ENCODE assay signal across 20 cellular contexts in the genomic region with DNA sequence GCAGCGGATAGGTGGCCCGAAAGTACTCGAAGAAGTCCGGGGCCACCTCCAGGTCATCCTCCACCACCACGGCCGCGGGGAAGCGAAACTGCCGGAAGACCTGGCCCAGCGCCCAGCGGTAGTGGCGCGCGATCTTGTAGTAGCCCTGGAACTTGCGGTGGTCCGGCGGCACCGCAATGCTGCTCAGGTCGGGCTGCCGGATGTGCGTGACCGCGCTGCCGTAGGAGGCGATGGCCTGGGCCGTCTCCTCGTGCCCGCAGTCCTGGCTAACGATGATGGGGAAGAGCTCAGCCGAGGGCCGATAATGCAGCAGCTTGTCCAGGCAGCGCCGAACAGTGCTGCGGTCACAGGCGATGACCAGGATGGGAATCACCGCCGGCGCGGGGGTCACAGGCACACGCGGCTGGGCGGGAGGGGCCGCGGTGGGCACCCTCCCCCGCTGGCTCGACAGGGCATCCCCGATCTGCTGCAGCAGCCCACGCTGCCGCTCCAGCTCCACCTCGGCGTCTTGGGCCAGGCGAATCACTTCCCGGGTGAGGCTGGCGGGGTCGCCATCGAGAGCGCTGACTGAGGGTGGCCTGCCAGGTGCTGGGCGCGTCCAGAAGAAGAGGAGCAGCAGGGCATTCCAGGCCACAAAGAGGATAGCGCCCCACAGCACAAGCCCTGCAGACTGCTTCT. TPM values are rescaled to one million over a fixed set of nuclear protein-coding genes. Genes with fewer than 3 reads are reported as not detected.
DNase-seq lines count a peak whose midpoint lies in the region; ATAC-seq, FAIRE-seq and TF ChIP-seq lines count a peak whose summit lies in the region.
"Had no signal": no experiment of that assay in that cellular context is flagged by ENCODE, and none has a peak within 500 bp of the region (broad histone marks: within the 10 kb centered on the region; RNA-seq: fewer than 3 reads in every experiment).

No MANE protein-coding gene starts in this region.

- intact Hi-C loops in HepG2 (cut with micrococcal nuclease; ENCODE audit: unreplicated experiment) (no loop called here), spleen (cut with DNase I; ENCODE audit: low total_unique reads) (no loop called here)

- POLR2A ChIA-PET in HepG2 (lab: Yijun Ruan, JAX), result no interaction called here

- H3K4me3 ChIP-seq in HepG2 (replicated peaks in 1 of 3; ENCODE audit: insufficient read depth in 1 of 3, low read depth in 2 of 3, low read length in 3 of 3) (no peak overlapping the region), spleen (no peak overlapping the region), Peyer's patch (no peak overlapping the region)

- H3K36me3 ChIP-seq in HepG2 (replicated peaks in 1 of 2; ENCODE audit: control insufficient read depth in 1 of 2, insufficient read depth in 2 of 2, low read length in 2 of 2), result peaks cover 20 to 50% of the 10 kb centered on the region in 2 experiments; a peak in 4 of 5 replicates
- peaks cover 2 to 99% (median 58%) of the 10 kb centered on the region in 6 donors for H3K36me3 ChIP-seq in spleen
- H3K36me3 ChIP-seq in Peyer's patch, result peaks cover 0 to 60% (median 0%) of the 10 kb centered on the region in 3 donors

- TF ChIP-seq CTCF in HepG2 (CRISPR knock-in tag; IDR thresholded peaks at IDR 0.05), result no peak
- no peak for TF ChIP-seq CTCF in spleen (IDR thresholded peaks at IDR 0.05 in 8 of 11, conservative IDR thresholded peaks at IDR 0.05 in 3 of 11)
- TF ChIP-seq CTCF in Peyer's patch (IDR thresholded peaks at IDR 0.05), result no peak

- no peak overlapping the region for H3K27ac ChIP-seq in HepG2 (ENCODE audit: extremely low read length, insufficient read depth, low read length)
- H3K27ac ChIP-seq in spleen, result peak overlapping the region in 1 of 8 donors; percentile 25
- H3K27ac ChIP-seq in Peyer's patch, result no peak overlapping the region

- H3K27me3 ChIP-seq in HepG2 (ENCODE audit: control insufficient read depth in 1 of 2, insufficient read depth in 2 of 2, low read length in 2 of 2) (no peaks in the 10 kb centered on the region), spleen (replicated peaks in 1 of 7) (no peaks in the 10 kb centered on the region), Peyer's patch (no peaks in the 10 kb centered on the region)

- in situ Hi-C loops in HepG2 (cut with HindIII; ENCODE audit: extremely low pct_ligation_motif_present, low pct_unique_long_range_greater_than_20kb), result no loop called here

- CTCF ChIA-PET in HepG2 (lab: Yijun Ruan, JAX; ENCODE audit: low intra/inter-chr PET ratio, low total read pairs), result no interaction called here

- no peaks in the 10 kb centered on the region for H3K27me3 Mint-ChIP-seq in activated T-cell treated with anti-CD3 and anti-CD28 coated beads, Interleukin-2, amount 50 U/mL, for 24 hours
- no peaks in the 10 kb centered on the region for H3K27me3 Mint-ChIP-seq in activated T-cell treated with anti-CD3 and anti-CD28 coated beads, Interleukin-2, amount 50 U/mL, for 4 hours (ENCODE audit: low read depth)
- H3K27me3 Mint-ChIP-seq in central memory CD8-positive, alpha-beta T cell, result no peaks in the 10 kb centered on the region
- H3K27me3 Mint-ChIP-seq: CD8-positive, alpha-beta memory T cell had no signal

- H3K4me2 ChIP-seq in HepG2 (ENCODE audit: low read depth, low read length), result no peak overlapping the region

- no peak overlapping the region for H3K9ac ChIP-seq in HepG2 (ENCODE audit: insufficient read depth, low read depth, low read length)

- H3K4me1 ChIP-seq in HepG2 (ENCODE audit: insufficient read depth, low read length) (no peaks in the 10 kb centered on the region), spleen (peaks cover 10 to 99% (median 85%) of the 10 kb centered on the region in 6 donors), Peyer's patch (peaks cover 0 to 32% (median 3%) of the 10 kb centered on the region in 4 donors)

- H3K36me3 Mint-ChIP-seq in activated T-cell treated with anti-CD3 and anti-CD28 coated beads, Interleukin-2, amount 50 U/mL, for 24 hours (ENCODE audit: low read depth), result peaks cover 87% of the 10 kb centered on the region
- H3K36me3 Mint-ChIP-seq in activated T-cell treated with anti-CD3 and anti-CD28 coated beads, Interleukin-2, amount 50 U/mL, for 4 hours (ENCODE audit: insufficient read depth), result peaks cover 7% of the 10 kb centered on the region
- H3K36me3 Mint-ChIP-seq in central memory CD8-positive, alpha-beta T cell (ENCODE audit: insufficient read depth), result peaks cover 60% of the 10 kb centered on the region

- TF ChIP-seq EP300 in HepG2 (IDR thresholded peaks at IDR 0.05; ENCODE audit: low read depth in 2 of 2, low read length in 2 of 2), result no peak
- no peak for TF ChIP-seq EP300 in HepG2 (CRISPR knock-in tag; IDR thresholded peaks at IDR 0.05; ENCODE audit: borderline replicate concordance)

- BruUV-seq in HepG2 (replicated peaks; lab: Mats Ljungman, UMichigan), result no TSS peak

- H3K9me3 ChIP-seq in HepG2 (ENCODE audit: low read length) (no peaks in the 10 kb centered on the region), spleen (no peaks in the 10 kb centered on the region), Peyer's patch (no peaks in the 10 kb centered on the region)

- H4K20me1 ChIP-seq in HepG2 (ENCODE audit: insufficient read depth, low read length), result peaks cover 30% of the 10 kb centered on the region

- 97% methylated on average over 20 of the region's 60 CpGs for WGBS in HepG2 (ENCODE audit: low lambda C conversion rate)
- 88 to 93% (median 91%) methylated on average over 38 to 60 of the region's 60 CpGs for WGBS in spleen, 5 donors

- no peak for ATAC-seq in activated T-cell treated with anti-CD3 and anti-CD28 coated beads, Interleukin-2, amount 50 U/mL, for 4 hours
- ATAC-seq in central memory CD8-positive, alpha-beta T cell (replicated peaks; ENCODE audit: extremely low read depth, poor library complexity, severe bottlenecking), result no peak
- no peak for ATAC-seq in HepG2
- no peak for ATAC-seq in HG02852 (IDR thresholded peaks at IDR 0.05; ENCODE audit: unreplicated experiment)

- peaks cover 50% of the 10 kb centered on the region for H3K4me1 Mint-ChIP-seq in activated T-cell treated with anti-CD3 and anti-CD28 coated beads, Interleukin-2, amount 50 U/mL, for 24 hours (ENCODE audit: low read depth)
- H3K4me1 Mint-ChIP-seq in activated T-cell treated with anti-CD3 and anti-CD28 coated beads, Interleukin-2, amount 50 U/mL, for 4 hours (ENCODE audit: low read depth), result peaks cover 36% of the 10 kb centered on the region
- H3K4me1 Mint-ChIP-seq in central memory CD8-positive, alpha-beta T cell, result peaks cover 63% of the 10 kb centered on the region

- TF ChIP-seq POLR2A in HepG2 (IDR thresholded peaks at IDR 0.05; ENCODE audit: insufficient read depth in 1 of 2, low read depth in 2 of 2, low read length in 2 of 2) (no peak), spleen (IDR thresholded peaks at IDR 0.05) (no peak), Peyer's patch (IDR thresholded peaks at IDR 0.05) (no peak)

- no peak overlapping the region for H2AFZ ChIP-seq in HepG2 (ENCODE audit: low read length)

- H3K4me3 Mint-ChIP-seq in activated T-cell treated with anti-CD3 and anti-CD28 coated beads, Interleukin-2, amount 50 U/mL, for 24 hours, result no peak overlapping the region
- no peak overlapping the region for H3K4me3 Mint-ChIP-seq in activated T-cell treated with anti-CD3 and anti-CD28 coated beads, Interleukin-2, amount 50 U/mL, for 4 hours
- H3K4me3 Mint-ChIP-seq in central memory CD8-positive, alpha-beta T cell, result no peak overlapping the region

- DNase-seq in activated T-cell treated with anti-CD3 and anti-CD28 coated beads, Interleukin-2, amount 50 U/mL, for 24 hours, result no peak
- DNase-seq in activated T-cell treated with anti-CD3 and anti-CD28 coated beads, Interleukin-2, amount 50 U/mL, for 4 hours, result no peak
- DNase-seq in central memory CD8-positive, alpha-beta T cell (ENCODE audit: low spot score in 2 of 2), result peak in 1 of 2 donors; percentile 11
- no peak for DNase-seq in HepG2 (ENCODE audit: low spot score)
- peak; percentile 79 for DNase-seq in spleen
- no peak for DNase-seq in Peyer's patch
- no peak for DNase-seq in GOT3 (lab: John Stamatoyannopoulos, UW)
- DNase-seq: CD8-positive, alpha-beta memory T cell; DMS79; HCEC 1CT; NCI-H187 treated with DMSO at 0.1 percent for 48 hours; NCI-H2171 treated with DMSO at 0.1 percent for 48 hours; NCI-H446 treated with DMSO at 0.1 percent for 48 hours; NCI-H82; SHP77 had no signal

- H3K9me3 Mint-ChIP-seq in activated T-cell treated with anti-CD3 and anti-CD28 coated beads, Interleukin-2, amount 50 U/mL, for 24 hours, result no peaks in the 10 kb centered on the region
- H3K9me3 Mint-ChIP-seq in activated T-cell treated with anti-CD3 and anti-CD28 coated beads, Interleukin-2, amount 50 U/mL, for 4 hours, result no peaks in the 10 kb centered on the region
- no peaks in the 10 kb centered on the region for H3K9me3 Mint-ChIP-seq in central memory CD8-positive, alpha-beta T cell
- H3K9me3 Mint-ChIP-seq: CD8-positive, alpha-beta memory T cell had no signal

- peaks cover 35% of the 10 kb centered on the region for H3K79me2 ChIP-seq in HepG2 (ENCODE audit: insufficient read depth, low read length)

- H3K27ac Mint-ChIP-seq in activated T-cell treated with anti-CD3 and anti-CD28 coated beads, Interleukin-2, amount 50 U/mL, for 24 hours, result peak overlapping the region; percentile 87
- peak overlapping the region; percentile 49 for H3K27ac Mint-ChIP-seq in central memory CD8-positive, alpha-beta T cell (ENCODE audit: low read depth)

- FAIRE-seq in HepG2 (lab: Jason Lieb, UNC), result no peak
- FAIRE-seq: D721Med had no signal

- TF ChIP-seq RAD21 in HepG2 (CRISPR knock-in tag; IDR thresholded peaks at IDR 0.05), result no peak

RNA-seq across cellular contexts. Expression of a gene that starts 10.2 kb away (rescaled TPM):
- total RNA-seq in activated T-cell treated with anti-CD3 and anti-CD28 coated beads, Interleukin-2, amount 50 U/mL, for 4 hours, result 10 to 100 TPM; 76.8 to 89.3 (median 85.0) TPM
- total RNA-seq in HepG2 (2016; rRNA removed; fragmentation: Illumina TruSeq; extraction: Trizol) (26.7 and 50.1 TPM in 2 replicates), spleen (100 to 1,000 TPM; 182 to 270 (median 252) TPM), Peyer's patch (100 to 1,000 TPM; 102 to 155 (median 144) TPM)
- 15.0 and 17.0 TPM in 2 replicates for total RNA-seq in HepG2 (2016; cell fraction: cytosol; rRNA removed; fragmentation: Illumina TruSeq; extraction: Trizol; ENCODE audit: low read depth)
- 27.7 and 47.8 TPM in 2 replicates for total RNA-seq in HepG2 (2016; cell fraction: insoluble cytoplasmic fraction; rRNA removed; fragmentation: Illumina TruSeq; extraction: Trizol)
- total RNA-seq in HepG2 (2016; cell fraction: membrane; rRNA removed; fragmentation: Illumina TruSeq; extraction: Trizol), result 38.7 and 40.9 TPM in 2 replicates
- total RNA-seq in HepG2 (2016; cell fraction: nucleus; rRNA removed; fragmentation: Illumina TruSeq; extraction: Trizol), result 41.7 and 45.5 TPM in 2 replicates
- polyA plus RNA-seq in HepG2 (2011; rRNA removed) (55.3 and 72.5 TPM in 2 replicates), spleen (100 to 1,000 TPM in 1 of 3 donors, 10 to 100 TPM in 2; 61.2 to 164 (median 74.9) TPM)
- 68.1 and 77.1 TPM in 2 replicates for polyA plus RNA-seq in HepG2 (2011; cell fraction: cytosol; rRNA removed)
- 95.1 and 98.8 TPM in 2 replicates for polyA plus RNA-seq in HepG2 (2011; cell fraction: nucleus; rRNA removed)
- polyA plus RNA-seq in HepG2 (2012), result 54.8 and 70.3 TPM in 2 replicates
- 24.2 and 28.9 TPM in 2 replicates for polyA plus RNA-seq in HepG2 (2016; cell fraction: cytosol; fragmentation: Illumina TruSeq; extraction: Trizol; ENCODE audit: low read depth)
- 31.3 and 35.5 TPM in 2 replicates for polyA plus RNA-seq in HepG2 (2016; cell fraction: insoluble cytoplasmic fraction; fragmentation: Illumina TruSeq; extraction: Trizol; ENCODE audit: low read depth)
- 36.5 and 42.6 TPM in 2 replicates for polyA plus RNA-seq in HepG2 (2016; cell fraction: membrane; fragmentation: Illumina TruSeq; extraction: Trizol; ENCODE audit: low read depth)
- polyA plus RNA-seq in HepG2 (2016; cell fraction: nucleus; fragmentation: Illumina TruSeq; extraction: Trizol; ENCODE audit: insufficient read depth, low read depth), result 88.1 and 90.9 TPM in 2 replicates
- 47.5 and 138 TPM in 2 replicates for polyA minus RNA-seq in HepG2 (2011; rRNA and poly(A)+ RNA removed; ENCODE audit: low replicate concordance)
- polyA minus RNA-seq in HepG2 (2011; cell fraction: cytosol; rRNA and poly(A)+ RNA removed), result 68.3 and 69.5 TPM in 2 replicates
- 44.8 and 54.2 TPM in 2 replicates for polyA minus RNA-seq in HepG2 (2011; cell fraction: nucleus; rRNA and poly(A)+ RNA removed)

RNA-seq across cellular contexts. Expression of a gene that starts 52.6 kb away (rescaled TPM):
- total RNA-seq in activated T-cell treated with anti-CD3 and anti-CD28 coated beads, Interleukin-2, amount 50 U/mL, for 4 hours, result not detected
- total RNA-seq in HepG2 (2016; rRNA removed; fragmentation: Illumina TruSeq; extraction: Trizol) (not detected in 2 replicates), spleen (not detected), Peyer's patch (not detected)
- not detected in 2 replicates for total RNA-seq in HepG2 (2016; cell fraction: cytosol; rRNA removed; fragmentation: Illumina TruSeq; extraction: Trizol; ENCODE audit: low read depth)
- not detected in 2 replicates for total RNA-seq in HepG2 (2016; cell fraction: insoluble cytoplasmic fraction; rRNA removed; fragmentation: Illumina TruSeq; extraction: Trizol)
- total RNA-seq in HepG2 (2016; cell fraction: membrane; rRNA removed; fragmentation: Illumina TruSeq; extraction: Trizol), result not detected in 2 replicates
- total RNA-seq in HepG2 (2016; cell fraction: nucleus; rRNA removed; fragmentation: Illumina TruSeq; extraction: Trizol), result not detected in 2 replicates
- polyA plus RNA-seq in HepG2 (2011; rRNA removed) (not detected in 2 replicates), spleen (not detected)
- polyA plus RNA-seq in HepG2 (2011; cell fraction: cytosol; rRNA removed), result not detected in 2 replicates
- not detected in 2 replicates for polyA plus RNA-seq in HepG2 (2011; cell fraction: nucleus; rRNA removed)
- polyA plus RNA-seq in HepG2 (2012), result not detected in 2 replicates
- polyA plus RNA-seq in HepG2 (2016; cell fraction: cytosol; fragmentation: Illumina TruSeq; extraction: Trizol; ENCODE audit: low read depth), result not detected in 2 replicates
- not detected in 2 replicates for polyA plus RNA-seq in HepG2 (2016; cell fraction: insoluble cytoplasmic fraction; fragmentation: Illumina TruSeq; extraction: Trizol; ENCODE audit: low read depth)
- polyA plus RNA-seq in HepG2 (2016; cell fraction: membrane; fragmentation: Illumina TruSeq; extraction: Trizol; ENCODE audit: low read depth), result not detected in 2 replicates
- polyA plus RNA-seq in HepG2 (2016; cell fraction: nucleus; fragmentation: Illumina TruSeq; extraction: Trizol; ENCODE audit: insufficient read depth, low read depth), result not detected in 2 replicates
- polyA minus RNA-seq in HepG2 (2011; rRNA and poly(A)+ RNA removed; ENCODE audit: low replicate concordance), result not detected in 2 replicates
- not detected in 2 replicates for polyA minus RNA-seq in HepG2 (2011; cell fraction: cytosol; rRNA and poly(A)+ RNA removed)
- not detected in 2 replicates for polyA minus RNA-seq in HepG2 (2011; cell fraction: nucleus; rRNA and poly(A)+ RNA removed)
- total RNA-seq: A172; CD8-positive, alpha-beta memory T cell; G401 had no signal
- polyA plus RNA-seq: BJ; CD8-positive, alpha-beta memory T cell had no signal
